Comparison of ENCODE assay signal across 8 cellular contexts in the genomic region with DNA sequence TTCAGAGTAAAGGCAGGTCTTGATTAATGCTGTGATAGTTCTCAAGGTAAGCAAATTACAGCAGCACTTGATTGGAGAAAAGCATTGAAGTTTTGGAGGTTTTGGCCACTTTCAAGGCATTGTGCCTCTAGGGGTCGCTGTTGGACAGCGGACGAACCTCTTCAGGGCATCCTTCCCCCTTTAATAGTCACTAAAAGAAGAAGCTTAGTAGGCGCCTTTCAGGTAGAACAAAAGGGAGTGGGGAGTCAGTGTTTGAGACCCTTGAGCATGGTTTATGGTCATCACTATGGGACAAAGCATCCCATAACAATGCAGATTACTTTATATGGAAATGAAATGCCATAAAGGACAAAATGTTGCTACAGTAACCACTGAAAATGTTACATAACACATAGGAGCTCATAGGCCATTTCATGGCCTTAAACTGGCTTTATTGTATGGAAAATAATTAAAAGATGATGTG.
DNase-seq lines count a peak whose midpoint lies in the region; ATAC-seq, FAIRE-seq and TF ChIP-seq lines count a peak whose summit lies in the region.

No MANE protein-coding gene starts in this region.

- peak overlapping the region; percentile 25 for H3K9ac ChIP-seq in neural progenitor cell

- no peaks in the 10 kb centered on the region for H3K79me2 ChIP-seq in neural progenitor cell (ENCODE audit: low read depth)

- no peak for DNase-seq in D721Med (ENCODE audit: insufficient read length, low spot score)
- peak; percentile 61 to 75 for DNase-seq in Kasumi-1 (lab: John Stamatoyannopoulos, UW)
- peak; percentile 39 for DNase-seq in RWPE1 (ENCODE audit: low spot score)
- DNase-seq in activated T-helper 9 cell treated with anti-CD3 and anti-CD28 coated beads, Interleukin-2, amount 50 U/mL, for 16 hours (ENCODE audit: low read depth): peak; percentile 72
- DNase-seq in foreskin keratinocyte: peak; percentile 40 to 61
- DNase-seq in neural progenitor cell (ENCODE audit: low spot score): peak; percentile 95
- peak; percentile 87 for DNase-seq in stomach

- H3F3A ChIP-seq in neural progenitor cell (ENCODE audit: low read depth): peaks cover 13% of the 10 kb centered on the region

- FAIRE-seq in D721Med (lab: Jason Lieb, UNC): peak; percentile 91

- H3K27me3 Mint-ChIP-seq in neural progenitor cell (ENCODE audit: insufficient read depth, low read depth): no peaks in the 10 kb centered on the region

- peak overlapping the region; percentile 99 for H3K27ac Mint-ChIP-seq in neural progenitor cell

- H3K9me3 Mint-ChIP-seq in neural progenitor cell: no peaks in the 10 kb centered on the region

- 1 to 7% (median 2%) methylated on average over 4 of the region's 4 CpGs for WGBS in stomach, 5 donors

- peak overlapping the region; percentile 54 for H3K4me3 ChIP-seq in neural progenitor cell
- H3K4me3 ChIP-seq in stomach: peak overlapping the region; percentile 40 to 49 (median 44)

- H3K4me3 Mint-ChIP-seq in neural progenitor cell: peak overlapping the region; percentile 92

- CTCF ChIA-PET in RWPE1 (lab: Yijun Ruan, JAX): interaction anchor here (0.5 to 1.5 kb wide), 34 partner anchors 10 to 1227 kb away, joined by 3 to 7 read pairs (median 3); no protein-coding TSS in a partner anchor

- ATAC-seq in GM21825 (IDR thresholded peaks at IDR 0.05; ENCODE audit: unreplicated experiment) (peak; percentile 67), foreskin keratinocyte (peak; percentile 56)

- no peaks in the 10 kb centered on the region for H3K27me3 ChIP-seq in foreskin keratinocyte
- no peaks in the 10 kb centered on the region for H3K27me3 ChIP-seq in neural progenitor cell
- H3K27me3 ChIP-seq in stomach: no peaks in the 10 kb centered on the region

- H3K36me3 ChIP-seq in neural progenitor cell (no peaks in the 10 kb centered on the region), stomach (no peaks in the 10 kb centered on the region)

- intact Hi-C loops in stomach (cut with DNase I; ENCODE audit: low total_unique reads): no loop called here

- no peak overlapping the region for H3K27ac ChIP-seq in RWPE1
- peak overlapping the region; percentile 84 for H3K27ac ChIP-seq in foreskin keratinocyte
- peak overlapping the region; percentile 88 for H3K27ac ChIP-seq in neural progenitor cell
- peak overlapping the region in 4 of 5 donors; percentile 16 to 79 (median 71) for H3K27ac ChIP-seq in stomach

- H3K4me1 ChIP-seq in foreskin keratinocyte (peaks cover 5% of the 10 kb centered on the region), neural progenitor cell (peaks cover 28% of the 10 kb centered on the region), stomach (peaks cover 0 to 27% (median 12%) of the 10 kb centered on the region in 4 donors)

- no peaks in the 10 kb centered on the region for H4K20me1 ChIP-seq in neural progenitor cell (ENCODE audit: low read depth)

- TF ChIP-seq CTCF in D721Med (IDR thresholded peaks at IDR 0.05; ENCODE audit: insufficient read depth, missing control alignments) (peak; percentile 92), RWPE1 (conservative IDR thresholded peaks at IDR 0.05; ENCODE audit: low read depth) (peak; percentile 86), foreskin keratinocyte (conservative IDR thresholded peaks at IDR 0.05) (peak; percentile 91), neural progenitor cell (IDR thresholded peaks at IDR 0.05) (peak; percentile 94), stomach (IDR thresholded peaks at IDR 0.05) (peak in 5 of 7 experiments; percentile 64 to 84 (median 76))

- TF ChIP-seq POLR2A in stomach (IDR thresholded peaks at IDR 0.05): no peak

- H2AFZ ChIP-seq in neural progenitor cell (replicated peaks): peak overlapping the region; percentile 35

- TF ChIP-seq EP300 in stomach (IDR thresholded peaks at IDR 0.05): no peak

- POLR2A ChIA-PET in RWPE1 (lab: Yijun Ruan, JAX; ENCODE audit: low non-redundant PET): no interaction called here

- H3K4me2 ChIP-seq in neural progenitor cell: peak overlapping the region; percentile 82

- H3K9me3 ChIP-seq in neural progenitor cell (ENCODE audit: low read depth) (no peaks in the 10 kb centered on the region), stomach (no peaks in the 10 kb centered on the region)

- H3K4me1 Mint-ChIP-seq in neural progenitor cell: peaks cover 19% of the 10 kb centered on the region

- no peaks in the 10 kb centered on the region for H3K36me3 Mint-ChIP-seq in neural progenitor cell
